Comparison of ENCODE assay signal across 21 cellular contexts in genomic region chr12:11745112-11745511, GRCh38.
DNase-seq lines count a peak whose midpoint lies in the region; TF ChIP-seq lines count a peak whose summit lies in the region.
"Had no signal": no experiment of that assay in that cellular context is flagged by ENCODE, and none has a peak within 500 bp of the region (broad histone marks: within the 10 kb centered on the region; RNA-seq: fewer than 3 reads in every experiment).

No MANE protein-coding gene starts in this region.

- no peaks in the 10 kb centered on the region for H3K9me3 Mint-ChIP-seq in Calu3 (ENCODE audit: low read depth, unreplicated experiment)
- H3K9me3 Mint-ChIP-seq in endodermal cell, result no peaks in the 10 kb centered on the region
- H3K9me3 Mint-ChIP-seq: activated naive CD4-positive, alpha-beta T cell treated with anti-CD3 and anti-CD28 coated beads for 36 hours; activated T-cell treated with anti-CD3 and anti-CD28 coated beads, Interleukin-2, amount 50 U/mL, for 24 hours; T-helper 2 cell treated with Interferon-gamma antibody and Interleukin-4, amounts not matched to agents 5 μg/mL and 100 μg/mL, for 36 hours had no signal

- 32% methylated on average over 6 of the region's 6 CpGs for WGBS in smooth muscle cell (ENCODE audit: low lambda C conversion rate)
- WGBS in endodermal cell (ENCODE audit: insufficient coverage in 1 of 2, insufficient read length in 1 of 2), 2 experiments, result 96% methylated on average over 5 to 6 of the region's 6 CpGs

- H2AFZ ChIP-seq in OCI-LY3 (ENCODE audit: low read depth, low read length) (no peak overlapping the region), smooth muscle cell (ENCODE audit: low read depth) (no peak overlapping the region), MM.1S (ENCODE audit: low read length) (no peak overlapping the region)

- H3K4me3 Mint-ChIP-seq in Calu3 (ENCODE audit: low read depth, unreplicated experiment), result no peak overlapping the region
- H3K4me3 Mint-ChIP-seq in endodermal cell, result no peak overlapping the region
- H3K4me3 Mint-ChIP-seq: activated naive CD4-positive, alpha-beta T cell treated with anti-CD3 and anti-CD28 coated beads for 36 hours; activated T-cell treated with anti-CD3 and anti-CD28 coated beads, Interleukin-2, amount 50 U/mL, for 24 hours; T-helper 2 cell treated with Interferon-gamma antibody and Interleukin-4, amounts not matched to agents 5 μg/mL and 100 μg/mL, for 36 hours had no signal

- BruUV-seq in Calu3 (replicated peaks; lab: Mats Ljungman, UMichigan), result no TSS peak

- H3K27me3 Mint-ChIP-seq in Calu3 (ENCODE audit: unreplicated experiment) (no peaks in the 10 kb centered on the region), endodermal cell (ENCODE audit: insufficient read depth) (peaks cover 7% of the 10 kb centered on the region)
- H3K27me3 Mint-ChIP-seq: activated T-cell treated with anti-CD3 and anti-CD28 coated beads, Interleukin-2, amount 50 U/mL, for 24 hours had no signal

- TF ChIP-seq CTCF in Calu3 (IDR thresholded peaks at IDR 0.05; ENCODE audit: unreplicated experiment) (no peak), OCI-LY3 (IDR thresholded peaks at IDR 0.05; ENCODE audit: low read depth, low read length) (no peak), ascending aorta (IDR thresholded peaks at IDR 0.05) (no peak), smooth muscle cell (IDR thresholded peaks at IDR 0.05; ENCODE audit: borderline replicate concordance, insufficient read depth, poor library complexity, severe bottlenecking) (no peak), MM.1S (IDR thresholded peaks at IDR 0.05; ENCODE audit: low read length) (no peak), endodermal cell (conservative IDR thresholded peaks at IDR 0.05) (no peak)

- peak overlapping the region; percentile 91 for H3K27ac Mint-ChIP-seq in Calu3 (ENCODE audit: unreplicated experiment)
- no peak overlapping the region for H3K27ac Mint-ChIP-seq in endodermal cell
- H3K27ac Mint-ChIP-seq: activated naive CD4-positive, alpha-beta T cell treated with anti-CD3 and anti-CD28 coated beads for 36 hours; activated T-cell treated with anti-CD3 and anti-CD28 coated beads, Interleukin-2, amount 50 U/mL, for 24 hours; T-helper 2 cell treated with Interferon-gamma antibody and Interleukin-4, amounts not matched to agents 5 μg/mL and 100 μg/mL, for 36 hours had no signal

- H4K20me1 ChIP-seq in OCI-LY3 (ENCODE audit: insufficient read depth, low read length) (no peaks in the 10 kb centered on the region), smooth muscle cell (ENCODE audit: low read depth) (peaks cover 54% of the 10 kb centered on the region), MM.1S (ENCODE audit: insufficient read depth, low read length) (no peaks in the 10 kb centered on the region)

- no peaks in the 10 kb centered on the region for H3K9me2 ChIP-seq in MM.1S (replicated peaks; ENCODE audit: insufficient read depth, low read length)

- H3K36me3 Mint-ChIP-seq in Calu3 (ENCODE audit: insufficient read depth, unreplicated experiment), result peaks cover 16% of the 10 kb centered on the region
- no peaks in the 10 kb centered on the region for H3K36me3 Mint-ChIP-seq in endodermal cell (ENCODE audit: low read depth)

- H3K27me3 ChIP-seq in OCI-LY3 (ENCODE audit: low read depth, low read length), result no peaks in the 10 kb centered on the region
- no peaks in the 10 kb centered on the region for H3K27me3 ChIP-seq in ascending aorta
- H3K27me3 ChIP-seq in smooth muscle cell (ENCODE audit: low read depth), result no peaks in the 10 kb centered on the region
- no peaks in the 10 kb centered on the region for H3K27me3 ChIP-seq in MM.1S (replicated peaks; ENCODE audit: insufficient read depth, low read length)
- H3K27me3 ChIP-seq in endodermal cell (ENCODE audit: control insufficient read depth, insufficient read depth, low read length, poor library complexity, severe bottlenecking), result no peaks in the 10 kb centered on the region
- H3K27me3 ChIP-seq: thyroid gland had no signal

- CTCF ChIA-PET in Calu3 (lab: Charles Lee), result interaction anchor here (1.5 to 1.7 kb wide), 2 partner anchors 50 to 288 kb away, joined by 5 read pairs; no protein-coding TSS in a partner anchor

- H3F3A ChIP-seq in smooth muscle cell (ENCODE audit: low read depth), result peaks cover 32% of the 10 kb centered on the region
- peaks cover 9% of the 10 kb centered on the region for H3F3A ChIP-seq in MM.1S (ENCODE audit: insufficient read depth, low read length)

- H3K4me1 Mint-ChIP-seq in Calu3 (ENCODE audit: low read depth, unreplicated experiment), result peaks cover 80% of the 10 kb centered on the region
- peaks cover 38% of the 10 kb centered on the region for H3K4me1 Mint-ChIP-seq in endodermal cell

- intact Hi-C loops in Calu3 (cut with micrococcal nuclease; ENCODE audit: unreplicated experiment) (loop anchor here (5.0 kb wide), 5 partner anchors 38 to 163 kb away; no protein-coding TSS in a partner anchor), ascending aorta (cut with DNase I) (no loop called here)

- H3K36me3 ChIP-seq in OCI-LY3 (replicated peaks; ENCODE audit: low read depth, low read length) (peaks cover 3% of the 10 kb centered on the region), ascending aorta (no peaks in the 10 kb centered on the region), smooth muscle cell (ENCODE audit: low read depth) (no peaks in the 10 kb centered on the region), MM.1S (replicated peaks; ENCODE audit: insufficient read depth, low read length) (no peaks in the 10 kb centered on the region), endodermal cell (ENCODE audit: control insufficient read depth, insufficient read depth, low read length) (no peaks in the 10 kb centered on the region)
- H3K36me3 ChIP-seq: thyroid gland had no signal

- peak overlapping the region; percentile 96 for H3K27ac ChIP-seq in OCI-LY3 (ENCODE audit: low read length)
- peak overlapping the region; percentile 19 to 22 for H3K27ac ChIP-seq in ascending aorta
- H3K27ac ChIP-seq in smooth muscle cell (ENCODE audit: low read depth), result peak overlapping the region; percentile 81
- H3K27ac ChIP-seq in MM.1S (ENCODE audit: low read length), result no peak overlapping the region
- H3K27ac ChIP-seq in endodermal cell (ENCODE audit: low read depth, low read length), result no peak overlapping the region
- H3K27ac ChIP-seq: psoas muscle, thyroid gland had no signal

- H3K79me2 ChIP-seq in OCI-LY3 (ENCODE audit: low read length), result peaks cover 97% of the 10 kb centered on the region
- H3K79me2 ChIP-seq in smooth muscle cell (ENCODE audit: low read depth), result peaks cover 72% of the 10 kb centered on the region
- peaks cover 34% of the 10 kb centered on the region for H3K79me2 ChIP-seq in MM.1S (ENCODE audit: low read length)

- H3K9ac ChIP-seq in OCI-LY3 (ENCODE audit: low read length) (peak overlapping the region; percentile 93; the same call in 1 of the 2 replicates), smooth muscle cell (ENCODE audit: low read depth) (peak overlapping the region; percentile 20), MM.1S (ENCODE audit: low read length) (no peak overlapping the region), endodermal cell (ENCODE audit: extremely low read depth, low read length, poor library complexity, severe bottlenecking) (no peak overlapping the region)

- DNase-seq in Calu3 (no peak), ascending aorta (ENCODE audit: low spot score in 2 of 2) (no peak), smooth muscle cell (lab: John Stamatoyannopoulos, UW; ENCODE audit: unreplicated experiment) (no peak), MM.1S (no peak), endodermal cell (no peak)
- no peak for DNase-seq in activated T-cell treated with anti-CD3 and anti-CD28 coated beads, Interleukin-2, amount 50 U/mL, for 48 hours
- DNase-seq: activated CD4-positive, CD25-positive, alpha-beta regulatory T cell treated with anti-CD3 and anti-CD28 coated beads, Interleukin-2, amount 50 U/mL, for 72 hours; activated CD8-positive, alpha-beta memory T cell treated with anti-CD3 and anti-CD28 coated beads for 24 hours; activated naive CD4-positive, alpha-beta T cell treated with anti-CD3 and anti-CD28 coated beads for 36 hours; activated T-cell treated with anti-CD3 and anti-CD28 coated beads, Interleukin-2, amount 50 U/mL, for 24 hours; AML-193; caudate nucleus; erythroblast; hippocampal formation; NCI-H1417 treated with DMSO at 0.1 percent for 48 hours; psoas muscle; stimulated activated CD4-positive, alpha-beta T cell treated with anti-CD3 and anti-CD28 coated beads, Interleukin-2, amount 100 ng/mL, for 24 hours; stimulated activated naive CD4-positive, alpha-beta T cell treated with Interleukin-2 at 50 U/mL for 16 hours; thyroid gland had no signal

- H3K4me1 ChIP-seq in OCI-LY3 (ENCODE audit: low read length), result peaks cover 97% of the 10 kb centered on the region
- H3K4me1 ChIP-seq in ascending aorta, result peaks cover 0 to 43% of the 10 kb centered on the region in 2 donors
- peaks cover 21% of the 10 kb centered on the region for H3K4me1 ChIP-seq in smooth muscle cell (ENCODE audit: low read depth)
- peaks cover 17% of the 10 kb centered on the region for H3K4me1 ChIP-seq in MM.1S (ENCODE audit: low read length)
- H3K4me1 ChIP-seq in endodermal cell (ENCODE audit: control insufficient read depth, insufficient read depth, low read length), result peaks cover 8% of the 10 kb centered on the region

- no peaks in the 10 kb centered on the region for H3K9me3 ChIP-seq in OCI-LY3 (ENCODE audit: insufficient read depth, low read length)
- H3K9me3 ChIP-seq in ascending aorta, result no peaks in the 10 kb centered on the region
- no peaks in the 10 kb centered on the region for H3K9me3 ChIP-seq in smooth muscle cell (replicated peaks; ENCODE audit: low read depth)
- H3K9me3 ChIP-seq in MM.1S (replicated peaks; ENCODE audit: insufficient read depth, low read length), result no peaks in the 10 kb centered on the region
- H3K9me3 ChIP-seq in endodermal cell (ENCODE audit: control insufficient read depth, low read length), result no peaks in the 10 kb centered on the region
- H3K9me3 ChIP-seq: psoas muscle, thyroid gland had no signal

- H3K4me2 ChIP-seq in OCI-LY3 (ENCODE audit: low read length) (peak overlapping the region; percentile 67), smooth muscle cell (peak overlapping the region; percentile 40), MM.1S (ENCODE audit: low read depth, low read length) (no peak overlapping the region)

- no peak overlapping the region for H3K4me3 ChIP-seq in OCI-LY3 (ENCODE audit: low read length)
- no peak overlapping the region for H3K4me3 ChIP-seq in ascending aorta
- no peak overlapping the region for H3K4me3 ChIP-seq in smooth muscle cell
- H3K4me3 ChIP-seq in MM.1S (ENCODE audit: low read length), result no peak overlapping the region
- H3K4me3 ChIP-seq in endodermal cell (ENCODE audit: low read length), result no peak overlapping the region
- H3K4me3 ChIP-seq: psoas muscle, thyroid gland had no signal

Comparison
In these comparisons a context has a peak if more than half of its experiments do, and no peak if none do; other contexts are left out.
1. H3K27ac ChIP-seq: peak in OCI-LY3 (single experiment), ascending aorta (2 of 2) and smooth muscle cell (single experiment); none in MM.1S (single experiment) and endodermal cell (single experiment).
2. H3K9ac ChIP-seq: peak in OCI-LY3 (single experiment) and smooth muscle cell (single experiment); none in MM.1S (single experiment) and endodermal cell (single experiment).